ENCODE assay signal across 1 cellular context in genomic region chr5:119363271-119363670, GRCh38.
TF ChIP-seq lines count a peak whose summit lies in the region.

No MANE protein-coding gene starts in this region.

TF ChIP-seq in IMR-90, 13 proteins besides CTCF, POLR2A, EP300 and RAD21:
- TF ChIP-seq ELK1 (IDR thresholded peaks at IDR 0.05; ENCODE audit: borderline replicate concordance, low read depth, low read length): no peak
- TF ChIP-seq MAZ (IDR thresholded peaks at IDR 0.05; ENCODE audit: borderline replicate concordance, low read depth, low read length): no peak
- TF ChIP-seq BHLHE40 (IDR thresholded peaks at IDR 0.05; ENCODE audit: low read depth, low read length): no peak
- no peak for TF ChIP-seq CHD1 (IDR thresholded peaks at IDR 0.05; ENCODE audit: low read depth, low read length)
- no peak for TF ChIP-seq MXI1 (IDR thresholded peaks at IDR 0.05; ENCODE audit: borderline replicate concordance, low read depth, low read length)
- no peak for TF ChIP-seq USF2 (IDR thresholded peaks at IDR 0.05; ENCODE audit: low read depth, low read length)
- TF ChIP-seq CEBPB (IDR thresholded peaks at IDR 0.05; ENCODE audit: low read depth, low read length): no peak
- no peak for TF ChIP-seq RCOR1 (IDR thresholded peaks at IDR 0.05; ENCODE audit: insufficient replicate concordance, low read length)
